Comparison of ENCODE assay signal across 20 cellular contexts in the genomic region with DNA sequence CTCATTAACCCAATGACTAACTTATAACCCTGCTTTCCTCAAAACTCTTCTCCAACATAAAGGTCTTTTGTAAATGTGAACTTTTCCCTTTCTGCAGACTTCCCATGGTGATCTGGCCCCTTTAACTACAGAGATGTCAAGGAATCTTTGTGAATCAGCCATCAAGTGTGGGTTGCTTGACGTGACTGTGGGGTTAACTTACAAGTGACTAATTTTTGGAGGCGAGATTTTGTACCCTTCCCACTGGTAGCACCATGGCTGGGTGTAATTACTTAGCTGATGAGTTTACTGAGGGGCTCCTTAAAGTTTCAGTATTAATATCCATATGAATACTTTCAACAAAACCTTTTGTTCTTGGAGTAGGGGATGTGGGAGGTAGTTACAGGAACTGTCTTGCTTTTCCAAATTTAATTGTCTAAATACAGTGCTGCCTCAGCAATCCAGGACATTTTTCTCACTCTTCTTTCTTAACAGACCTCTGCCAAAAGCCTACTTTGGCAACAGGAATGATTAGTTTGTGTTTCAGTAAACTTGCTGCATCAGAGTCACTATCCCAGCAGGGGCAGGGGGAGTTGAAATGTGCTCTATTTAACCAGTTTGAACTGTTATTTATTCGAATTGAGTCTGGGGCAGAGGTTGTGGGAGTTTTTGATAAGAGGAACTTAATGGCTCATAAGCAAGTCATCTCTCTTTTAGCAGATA.
DNase-seq lines count a peak whose midpoint lies in the region; ATAC-seq and TF ChIP-seq lines count a peak whose summit lies in the region.
"Had no signal": no experiment of that assay in that cellular context is flagged by ENCODE, and none has a peak within 500 bp of the region (broad histone marks: within the 10 kb centered on the region; RNA-seq: fewer than 3 reads in every experiment).

No MANE protein-coding gene starts in this region.

- no peaks in the 10 kb centered on the region for H3K36me3 Mint-ChIP-seq in activated CD8-positive, alpha-beta T cell treated with anti-CD3 and anti-CD28 coated beads for 36 hours (ENCODE audit: low read depth)
- H3K36me3 Mint-ChIP-seq in activated CD8-positive, alpha-beta T cell treated with anti-CD3 and anti-CD28 coated beads, Interleukin-2, amount 10 ng/mL, durations not matched to agents 7 days and 5 days (ENCODE audit: low read depth): no peaks in the 10 kb centered on the region
- H3K36me3 Mint-ChIP-seq: activated CD8-positive, alpha-beta memory T cell treated with anti-CD3 and anti-CD28 coated beads, Interleukin-2, amount 10 ng/mL, durations not matched to agents 7 days and 5 days; activated naive CD4-positive, alpha-beta T cell treated with anti-CD3 and anti-CD28 coated beads, Interleukin-2, amount 10 ng/mL, durations not matched to agents 7 days and 5 days; CD8-positive, alpha-beta memory T cell; IgD-negative memory B cell had no signal

- TF ChIP-seq CTCF in activated CD8-positive, alpha-beta T cell treated with anti-CD3 and anti-CD28 coated beads for 36 hours (IDR thresholded peaks at IDR 0.05): no peak
- TF ChIP-seq CTCF in fibroblast of mammary gland (conservative IDR thresholded peaks at IDR 0.05; ENCODE audit: control insufficient read depth, insufficient read depth, low read depth, low read length): no peak
- TF ChIP-seq CTCF in dorsolateral prefrontal cortex (IDR thresholded peaks at IDR 0.05 in 54 of 56, conservative IDR thresholded peaks at IDR 0.05 in 2 of 56; ENCODE audit: low read depth in 1 of 56, partially characterized antibody in 56 of 56): no peak

- no peaks in the 10 kb centered on the region for H3K9me3 Mint-ChIP-seq in activated CD8-positive, alpha-beta T cell treated with anti-CD3 and anti-CD28 coated beads for 36 hours
- no peaks in the 10 kb centered on the region for H3K9me3 Mint-ChIP-seq in activated CD8-positive, alpha-beta T cell treated with anti-CD3 and anti-CD28 coated beads, Interleukin-2, amount 10 ng/mL, durations not matched to agents 7 days and 5 days (ENCODE audit: insufficient read depth)
- H3K9me3 Mint-ChIP-seq: activated naive CD4-positive, alpha-beta T cell treated with anti-CD3 and anti-CD28 coated beads, Interleukin-2, amount 10 ng/mL, durations not matched to agents 7 days and 5 days; CD8-positive, alpha-beta memory T cell; IgD-negative memory B cell; stimulated activated naive B cell treated with anti-CD40 and anti-IgM and Interleukin-4, amounts not matched to agents 10 μg/mL and 1 μg/mL and 100 μg/mL, for 72 hours had no signal

- H3K4me3 ChIP-seq in fibroblast of mammary gland (ENCODE audit: control insufficient read depth, low read depth, low read length): no peak overlapping the region
- no peak overlapping the region for H3K4me3 ChIP-seq in dorsolateral prefrontal cortex
- H3K4me3 ChIP-seq: GM12878, HAP-1, pancreas, Peyer's patch, spleen had no signal

- DNase-seq in activated CD8-positive, alpha-beta T cell treated with anti-CD3 and anti-CD28 coated beads for 36 hours: peak; percentile 5
- no peak for DNase-seq in activated CD8-positive, alpha-beta T cell treated with anti-CD3 and anti-CD28 coated beads, Interleukin-2, amount 10 ng/mL, durations not matched to agents 7 days and 5 days
- peak; percentile 58 for DNase-seq in M059J (ENCODE audit: low read depth)
- DNase-seq in fibroblast of mammary gland (ENCODE audit: low read depth): peak; percentile 66
- DNase-seq in retina: peak; percentile 53
- no peak for DNase-seq in dorsolateral prefrontal cortex
- no peak for DNase-seq in dermis blood vessel endothelial cell
- DNase-seq: ACHN; activated CD8-positive, alpha-beta memory T cell treated with anti-CD3 and anti-CD28 coated beads, Interleukin-2, amount 10 ng/mL, durations not matched to agents 7 days and 5 days; activated naive CD4-positive, alpha-beta T cell treated with anti-CD3 and anti-CD28 coated beads, Interleukin-2, amount 10 ng/mL, durations not matched to agents 7 days and 5 days; CD8-positive, alpha-beta memory T cell; pancreas; Peyer's patch; spleen; stimulated activated naive B cell treated with anti-CD40 and anti-IgM and Interleukin-4, amounts not matched to agents 10 μg/mL and 1 μg/mL and 100 μg/mL, for 72 hours; SW 1271 had no signal

- intact Hi-C loops in activated CD8-positive, alpha-beta T cell treated with anti-CD3 and anti-CD28 coated beads for 36 hours (cut with micrococcal nuclease): no loop called here
- intact Hi-C loops in dorsolateral prefrontal cortex (cut with DNase I): no loop called here

- POLR2A ChIA-PET in activated CD8-positive, alpha-beta T cell treated with anti-CD3 and anti-CD28 coated beads for 36 hours (lab: Charles Lee): interaction anchor here (0.6 kb wide), 1 partner anchor 18 kb away, joined by 3 read pairs; no protein-coding TSS in a partner anchor
- POLR2A ChIA-PET in activated CD8-positive, alpha-beta T cell treated with anti-CD3 and anti-CD28 coated beads, Interleukin-2, amount 10 ng/mL, durations not matched to agents 7 days and 5 days (lab: Charles Lee): no interaction called here

- no peak overlapping the region for H3K4me3 Mint-ChIP-seq in activated CD8-positive, alpha-beta T cell treated with anti-CD3 and anti-CD28 coated beads for 36 hours
- no peak overlapping the region for H3K4me3 Mint-ChIP-seq in activated CD8-positive, alpha-beta T cell treated with anti-CD3 and anti-CD28 coated beads, Interleukin-2, amount 10 ng/mL, durations not matched to agents 7 days and 5 days
- H3K4me3 Mint-ChIP-seq: activated CD8-positive, alpha-beta memory T cell treated with anti-CD3 and anti-CD28 coated beads, Interleukin-2, amount 10 ng/mL, durations not matched to agents 7 days and 5 days; activated naive CD4-positive, alpha-beta T cell treated with anti-CD3 and anti-CD28 coated beads, Interleukin-2, amount 10 ng/mL, durations not matched to agents 7 days and 5 days; CD8-positive, alpha-beta memory T cell; IgD-negative memory B cell; stimulated activated naive B cell treated with anti-CD40 and anti-IgM and Interleukin-4, amounts not matched to agents 10 μg/mL and 1 μg/mL and 100 μg/mL, for 72 hours had no signal

- peaks cover 0 to 4% (median 0%) of the 10 kb centered on the region in 45 donors for H3K27me3 ChIP-seq in dorsolateral prefrontal cortex
- H3K27me3 ChIP-seq: pancreas, Peyer's patch, spleen had no signal

- H3K27ac ChIP-seq in dorsolateral prefrontal cortex: no peak overlapping the region
- H3K27ac ChIP-seq: pancreas, Peyer's patch, spleen had no signal

- no peak overlapping the region for H3K27ac Mint-ChIP-seq in activated CD8-positive, alpha-beta T cell treated with anti-CD3 and anti-CD28 coated beads for 36 hours
- H3K27ac Mint-ChIP-seq in activated CD8-positive, alpha-beta T cell treated with anti-CD3 and anti-CD28 coated beads, Interleukin-2, amount 10 ng/mL, durations not matched to agents 7 days and 5 days: no peak overlapping the region
- H3K27ac Mint-ChIP-seq: activated CD8-positive, alpha-beta memory T cell treated with anti-CD3 and anti-CD28 coated beads, Interleukin-2, amount 10 ng/mL, durations not matched to agents 7 days and 5 days; activated naive CD4-positive, alpha-beta T cell treated with anti-CD3 and anti-CD28 coated beads, Interleukin-2, amount 10 ng/mL, durations not matched to agents 7 days and 5 days; stimulated activated naive B cell treated with anti-CD40 and anti-IgM and Interleukin-4, amounts not matched to agents 10 μg/mL and 1 μg/mL and 100 μg/mL, for 72 hours had no signal

- H3K27me3 Mint-ChIP-seq in activated CD8-positive, alpha-beta T cell treated with anti-CD3 and anti-CD28 coated beads for 36 hours: no peaks in the 10 kb centered on the region
- peaks cover 2% of the 10 kb centered on the region for H3K27me3 Mint-ChIP-seq in activated CD8-positive, alpha-beta T cell treated with anti-CD3 and anti-CD28 coated beads, Interleukin-2, amount 10 ng/mL, durations not matched to agents 7 days and 5 days (ENCODE audit: low read depth)
- H3K27me3 Mint-ChIP-seq: activated CD8-positive, alpha-beta memory T cell treated with anti-CD3 and anti-CD28 coated beads, Interleukin-2, amount 10 ng/mL, durations not matched to agents 7 days and 5 days had no signal

- CTCF ChIA-PET in activated CD8-positive, alpha-beta T cell treated with anti-CD3 and anti-CD28 coated beads for 36 hours (lab: Charles Lee): no interaction called here
- CTCF ChIA-PET in activated CD8-positive, alpha-beta T cell treated with anti-CD3 and anti-CD28 coated beads, Interleukin-2, amount 10 ng/mL, durations not matched to agents 7 days and 5 days (lab: Charles Lee): interaction anchor here (1.1 kb wide), 1 partner anchor 11 kb away, joined by 3 read pairs; no protein-coding TSS in a partner anchor

- H3K4me1 Mint-ChIP-seq in activated CD8-positive, alpha-beta T cell treated with anti-CD3 and anti-CD28 coated beads for 36 hours (ENCODE audit: low read depth): peaks cover 24% of the 10 kb centered on the region
- H3K4me1 Mint-ChIP-seq in activated CD8-positive, alpha-beta T cell treated with anti-CD3 and anti-CD28 coated beads, Interleukin-2, amount 10 ng/mL, durations not matched to agents 7 days and 5 days (ENCODE audit: low read depth): peaks cover 9% of the 10 kb centered on the region

- ATAC-seq in activated CD8-positive, alpha-beta T cell treated with anti-CD3 and anti-CD28 coated beads for 36 hours: no peak
- ATAC-seq in activated CD8-positive, alpha-beta T cell treated with anti-CD3 and anti-CD28 coated beads, Interleukin-2, amount 10 ng/mL, durations not matched to agents 7 days and 5 days: no peak
- no peak for ATAC-seq in HG03135 (IDR thresholded peaks at IDR 0.05; ENCODE audit: unreplicated experiment)
- ATAC-seq: activated CD8-positive, alpha-beta memory T cell treated with anti-CD3 and anti-CD28 coated beads, Interleukin-2, amount 10 ng/mL, durations not matched to agents 7 days and 5 days; GM12878; pancreas; stimulated activated naive B cell treated with anti-CD40 and anti-IgM and Interleukin-4, amounts not matched to agents 10 μg/mL and 1 μg/mL and 100 μg/mL, for 72 hours had no signal

Comparison
In these comparisons a context has a peak if more than half of its experiments do, and no peak if none do; other contexts are left out.
1. DNase-seq: peak in activated CD8-positive, alpha-beta T cell treated with anti-CD3 and anti-CD28 coated beads for 36 hours (single experiment), M059J (single experiment), fibroblast of mammary gland (single experiment) and retina (single experiment); none in activated CD8-positive, alpha-beta T cell treated with anti-CD3 and anti-CD28 coated beads, Interleukin-2, amount 10 ng/mL, durations not matched to agents 7 days and 5 days (single experiment), dorsolateral prefrontal cortex (0 of 10) and dermis blood vessel endothelial cell (single experiment).